In the genomic region with DNA sequence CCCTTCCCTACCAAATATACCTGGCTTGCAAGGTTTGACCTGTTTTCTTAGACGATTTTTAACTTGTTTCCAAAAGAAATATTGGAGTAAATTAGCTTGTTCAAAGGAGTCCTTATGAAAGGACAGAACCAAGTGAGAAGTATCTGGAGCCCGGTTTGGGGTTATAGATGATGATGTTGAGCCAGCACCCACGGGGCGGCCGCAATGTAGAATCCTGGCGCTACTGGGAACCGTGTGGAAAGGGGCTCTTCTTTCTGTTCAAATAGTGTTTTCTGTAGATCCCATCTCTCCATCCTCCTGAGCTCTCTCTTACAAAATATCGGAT, we compare ENCODE assay signal across 8 cellular contexts. TPM values are rescaled to one million over a fixed set of nuclear protein-coding genes. Genes with fewer than 3 reads are reported as not detected.
A peak's percentile ranks its signal among the peaks of the same experiment; 100 is the strongest.
DNase-seq lines count a peak whose midpoint lies in the region; ATAC-seq and TF ChIP-seq lines count a peak whose summit lies in the region.

No MANE protein-coding gene starts in this region.

- no peaks in the 10 kb centered on the region for H4K20me1 ChIP-seq in neural cell (ENCODE audit: insufficient read depth)

- H3K27ac ChIP-seq in C4-2B (peak overlapping the region; percentile 98), KOPT-K1 (ENCODE audit: low read depth, low read length, poor library complexity, severe bottlenecking) (peak overlapping the region; percentile 80), neural cell (ENCODE audit: low read length) (peak overlapping the region; percentile 42)
- H3K27ac ChIP-seq in effector memory CD4-positive, alpha-beta T cell (ENCODE audit: insufficient read depth, low read length, poor library complexity, severe bottlenecking) = peak overlapping the region; percentile 45

- H3K79me2 ChIP-seq in neural cell (replicated peaks; ENCODE audit: insufficient read depth, low read length) = peaks cover 22% of the 10 kb centered on the region

- H2AFZ ChIP-seq in neural cell (ENCODE audit: low read depth, low read length) = peak overlapping the region; percentile 95

- in situ Hi-C loops in GM13977 (cut with MboI; ENCODE audit: low pct_unique_long_range_greater_than_20kb, low sequenced_read_pairs, unreplicated experiment) = loop anchor here (10.0 kb wide), 1 partner anchor 252 kb away; no protein-coding TSS in a partner anchor

- H3F3A ChIP-seq in neural cell (ENCODE audit: insufficient read depth, low read length, poor library complexity, severe bottlenecking) = no peaks in the 10 kb centered on the region

- no peak for ATAC-seq in HG02571 (IDR thresholded peaks at IDR 0.05; ENCODE audit: unreplicated experiment)

- peak overlapping the region; percentile 80 for H3K4me3 ChIP-seq in effector memory CD4-positive, alpha-beta T cell (ENCODE audit: insufficient read depth, low read depth, low read length, poor library complexity, severe bottlenecking)
- H3K4me3 ChIP-seq in neural cell (ENCODE audit: low read length) = peak overlapping the region; percentile 78

- peaks cover 18% of the 10 kb centered on the region for H3K4me1 ChIP-seq in effector memory CD4-positive, alpha-beta T cell (ENCODE audit: control insufficient read depth, insufficient read depth, low read length, poor library complexity, severe bottlenecking)

- no peak for DNase-seq in effector memory CD4-positive, alpha-beta T cell
- DNase-seq in GM13977 (ENCODE audit: low spot score) (no peak), GOT3 (lab: John Stamatoyannopoulos, UW) (no peak)
- no peak for DNase-seq in stimulated activated CD4-positive, alpha-beta T cell treated with anti-CD3 and anti-CD28 coated beads, Interleukin-1b, Interleukin-23, amount 100 ng/mL, for 48 hours

- peaks cover 33% of the 10 kb centered on the region for H3K36me3 ChIP-seq in KOPT-K1 (ENCODE audit: insufficient read depth, low read length)
- peaks cover 20% of the 10 kb centered on the region for H3K36me3 ChIP-seq in effector memory CD4-positive, alpha-beta T cell (ENCODE audit: control insufficient read depth, insufficient read depth, low read length)
- H3K36me3 ChIP-seq in neural cell (ENCODE audit: insufficient read depth, low read length) = no peaks in the 10 kb centered on the region

- no peak for TF ChIP-seq CTCF in C4-2B (conservative IDR thresholded peaks at IDR 0.05)
- no peak for TF ChIP-seq CTCF in neural cell (IDR thresholded peaks at IDR 0.05; ENCODE audit: poor library complexity, severe bottlenecking)
- TF ChIP-seq CTCF in GM13977 (IDR thresholded peaks at IDR 0.05; ENCODE audit: extremely low read depth, insufficient read depth, missing control alignments) = no peak

- peak overlapping the region; percentile 57 for H3K4me2 ChIP-seq in neural cell (ENCODE audit: low read length)

- TF ChIP-seq EP300 in neural cell (conservative IDR thresholded peaks at IDR 0.05; ENCODE audit: poor library complexity, severe bottlenecking) = no peak

- H3K9me2 ChIP-seq in neural cell (ENCODE audit: insufficient read depth, low read length) = no peaks in the 10 kb centered on the region

- H3K9me3 ChIP-seq in KOPT-K1 (ENCODE audit: insufficient read depth, low read length, poor library complexity, severe bottlenecking) (no peaks in the 10 kb centered on the region), neural cell (ENCODE audit: low read length) (no peaks in the 10 kb centered on the region)
- H3K9me3 ChIP-seq in effector memory CD4-positive, alpha-beta T cell (ENCODE audit: control insufficient read depth, low read length) = no peaks in the 10 kb centered on the region

- H3K9ac ChIP-seq in neural cell (ENCODE audit: low read length) = peak overlapping the region; percentile 52

- no peaks in the 10 kb centered on the region for H3K27me3 ChIP-seq in effector memory CD4-positive, alpha-beta T cell (replicated peaks; ENCODE audit: control insufficient read depth, insufficient read depth, low read length, poor library complexity, severe bottlenecking)
- no peaks in the 10 kb centered on the region for H3K27me3 ChIP-seq in neural cell (ENCODE audit: insufficient read depth, low read depth, low read length)

- no peak for TF ChIP-seq RAD21 in neural cell (conservative IDR thresholded peaks at IDR 0.05)

TF ChIP-seq in neural cell, 6 proteins besides CTCF, POLR2A, EP300 and RAD21:
- TF ChIP-seq EZH2 (IDR thresholded peaks at IDR 0.05; ENCODE audit: borderline replicate concordance, insufficient read depth, low read length, poor library complexity, severe bottlenecking) = no peak
- TF ChIP-seq, protein P1, sequence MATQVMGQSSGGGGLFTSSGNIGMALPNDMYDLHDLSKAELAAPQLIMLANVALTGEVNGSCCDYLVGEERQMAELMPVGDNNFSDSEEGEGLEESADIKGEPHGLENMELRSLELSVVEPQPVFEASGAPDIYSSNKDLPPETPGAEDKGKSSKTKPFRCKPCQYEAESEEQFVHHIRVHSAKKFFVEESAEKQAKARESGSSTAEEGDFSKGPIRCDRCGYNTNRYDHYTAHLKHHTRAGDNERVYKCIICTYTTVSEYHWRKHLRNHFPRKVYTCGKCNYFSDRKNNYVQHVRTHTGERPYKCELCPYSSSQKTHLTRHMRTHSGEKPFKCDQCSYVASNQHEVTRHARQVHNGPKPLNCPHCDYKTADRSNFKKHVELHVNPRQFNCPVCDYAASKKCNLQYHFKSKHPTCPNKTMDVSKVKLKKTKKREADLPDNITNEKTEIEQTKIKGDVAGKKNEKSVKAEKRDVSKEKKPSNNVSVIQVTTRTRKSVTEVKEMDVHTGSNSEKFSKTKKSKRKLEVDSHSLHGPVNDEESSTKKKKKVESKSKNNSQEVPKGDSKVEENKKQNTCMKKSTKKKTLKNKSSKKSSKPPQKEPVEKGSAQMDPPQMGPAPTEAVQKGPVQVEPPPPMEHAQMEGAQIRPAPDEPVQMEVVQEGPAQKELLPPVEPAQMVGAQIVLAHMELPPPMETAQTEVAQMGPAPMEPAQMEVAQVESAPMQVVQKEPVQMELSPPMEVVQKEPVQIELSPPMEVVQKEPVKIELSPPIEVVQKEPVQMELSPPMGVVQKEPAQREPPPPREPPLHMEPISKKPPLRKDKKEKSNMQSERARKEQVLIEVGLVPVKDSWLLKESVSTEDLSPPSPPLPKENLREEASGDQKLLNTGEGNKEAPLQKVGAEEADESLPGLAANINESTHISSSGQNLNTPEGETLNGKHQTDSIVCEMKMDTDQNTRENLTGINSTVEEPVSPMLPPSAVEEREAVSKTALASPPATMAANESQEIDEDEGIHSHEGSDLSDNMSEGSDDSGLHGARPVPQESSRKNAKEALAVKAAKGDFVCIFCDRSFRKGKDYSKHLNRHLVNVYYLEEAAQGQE (IDR thresholded peaks at IDR 0.05; ENCODE audit: borderline replicate concordance) = no peak
- TF ChIP-seq SMC3 (conservative IDR thresholded peaks at IDR 0.05; ENCODE audit: poor library complexity) = no peak
- TF ChIP-seq TAF1 (IDR thresholded peaks at IDR 0.05; ENCODE audit: low read depth) = no peak
- no peak for TF ChIP-seq POLR2AphosphoS5 (IDR thresholded peaks at IDR 0.05)
- TF ChIP-seq MXI1 (conservative IDR thresholded peaks at IDR 0.05; ENCODE audit: poor library complexity, severe bottlenecking) = no peak
TF ChIP-seq in neural cell: peak in this region for 0.

RNA-seq across cellular contexts. Expression of a gene that starts 0.5 kb away (rescaled TPM):
- polyA plus RNA-seq in neural cell = 36.3 and 43.6 TPM in 2 replicates
- polyA minus RNA-seq in neural cell = 48.7 and 49.4 TPM in 2 replicates

RNA-seq across cellular contexts. Expression of a gene that starts 28.7 kb away (rescaled TPM):
- 0.17 TPM in 1 of 2 replicates, not detected in the other for polyA plus RNA-seq in neural cell
- polyA minus RNA-seq in neural cell = 0.49 TPM in 1 of 2 replicates, not detected in the other

Comparison
In these comparisons a context has a peak if more than half of its experiments do, and no peak if none do; other contexts are left out.
1. H3K27ac ChIP-seq: peak in every context shown above with its lines; median percentile 98 in C4-2B; 80 in KOPT-K1; 45 in effector memory CD4-positive, alpha-beta T cell; 42 in neural cell.